Comparison of ENCODE assay signal across 20 cellular contexts in genomic region chr7:27781188-27781587, GRCh38. TPM values are rescaled to one million over a fixed set of nuclear protein-coding genes. Genes with fewer than 3 reads are reported as not detected.
DNase-seq lines count a peak whose midpoint lies in the region; ATAC-seq, FAIRE-seq and TF ChIP-seq lines count a peak whose summit lies in the region.
"Had no signal": no experiment of that assay in that cellular context is flagged by ENCODE, and none has a peak within 500 bp of the region (broad histone marks: within the 10 kb centered on the region; RNA-seq: fewer than 3 reads in every experiment).

No MANE protein-coding gene starts in this region.

- no peaks in the 10 kb centered on the region for H3K27me3 ChIP-seq in keratinocyte (ENCODE audit: control insufficient read depth, extremely low read depth, insufficient read depth, low read length)
- H3K27me3 ChIP-seq in tibial nerve = no peaks in the 10 kb centered on the region
- H3K27me3 ChIP-seq: BLaER1 had no signal

- H3K4me2 ChIP-seq in keratinocyte (ENCODE audit: control insufficient read depth, extremely low read depth, insufficient read depth, low read depth, low read length) = no peak overlapping the region
- H3K4me2 ChIP-seq: BLaER1 had no signal

- H3K27ac Mint-ChIP-seq in activated naive CD8-positive, alpha-beta T cell = peak overlapping the region; percentile 0
- H3K27ac Mint-ChIP-seq in activated naive CD8-positive, alpha-beta T cell treated with anti-CD3 and anti-CD28 coated beads for 36 hours = no peak overlapping the region
- H3K27ac Mint-ChIP-seq: CD8-positive, alpha-beta T cell; H9; HFFc6 had no signal

- FAIRE-seq in GM18507 (lab: Jason Lieb, UNC) (peak; percentile 21), keratinocyte (lab: Jason Lieb, UNC) (peak; percentile 9)
- FAIRE-seq: H1 had no signal

- no peak overlapping the region for H3K4me3 Mint-ChIP-seq in activated naive CD8-positive, alpha-beta T cell
- no peak overlapping the region for H3K4me3 Mint-ChIP-seq in activated naive CD8-positive, alpha-beta T cell treated with anti-CD3 and anti-CD28 coated beads for 36 hours
- H3K4me3 Mint-ChIP-seq: CD4-positive, CD25-positive, alpha-beta regulatory T cell; CD8-positive, alpha-beta T cell; H9; HFFc6 had no signal

- H3K9me3 ChIP-seq in keratinocyte (ENCODE audit: control insufficient read depth, low read depth, low read length) (no peaks in the 10 kb centered on the region), tibial nerve (no peaks in the 10 kb centered on the region)
- H3K9me3 ChIP-seq: BLaER1, Caco-2 had no signal

- TF ChIP-seq CTCF in LNCaP clone FGC (IDR thresholded peaks at IDR 0.05; ENCODE audit: control insufficient read depth, extremely low read depth, insufficient read depth) (no peak), keratinocyte (optimal IDR thresholded peaks at IDR 0.05 in 1 of 3, IDR thresholded peaks at IDR 0.05 in 1 of 3, conservative IDR thresholded peaks at IDR 0.05 in 1 of 3; ENCODE audit: extremely low read depth in 1 of 3, insufficient read depth in 2 of 3, low read length in 3 of 3) (no peak), tibial nerve (IDR thresholded peaks at IDR 0.05) (no peak)

- TF ChIP-seq EP300 in tibial nerve (IDR thresholded peaks at IDR 0.05) = no peak

- no peaks in the 10 kb centered on the region for H3K9me3 Mint-ChIP-seq in activated naive CD8-positive, alpha-beta T cell (ENCODE audit: low read depth)
- no peaks in the 10 kb centered on the region for H3K9me3 Mint-ChIP-seq in activated naive CD8-positive, alpha-beta T cell treated with anti-CD3 and anti-CD28 coated beads for 36 hours
- H3K9me3 Mint-ChIP-seq: CD4-positive, CD25-positive, alpha-beta regulatory T cell; CD8-positive, alpha-beta T cell; H9; HFFc6 had no signal

- no peak overlapping the region for H3K27ac ChIP-seq in keratinocyte (ENCODE audit: control insufficient read depth, insufficient read depth, low read length)
- H3K27ac ChIP-seq in tibial nerve = no peak overlapping the region
- H3K27ac ChIP-seq: BLaER1, C4-2B, GM23248 had no signal

- no peaks in the 10 kb centered on the region for H4K20me1 ChIP-seq in keratinocyte (ENCODE audit: control insufficient read depth, extremely low read depth, insufficient read depth, low read length)

- peaks cover 28% of the 10 kb centered on the region for H3K4me1 Mint-ChIP-seq in activated naive CD8-positive, alpha-beta T cell (ENCODE audit: low read depth)
- H3K4me1 Mint-ChIP-seq in activated naive CD8-positive, alpha-beta T cell treated with anti-CD3 and anti-CD28 coated beads for 36 hours = peaks cover 24% of the 10 kb centered on the region

- no peak overlapping the region for H2AFZ ChIP-seq in keratinocyte (ENCODE audit: control insufficient read depth, low read length)
- H2AFZ ChIP-seq: GM23248 had no signal

- H3K36me3 Mint-ChIP-seq in activated naive CD8-positive, alpha-beta T cell = no peaks in the 10 kb centered on the region
- no peaks in the 10 kb centered on the region for H3K36me3 Mint-ChIP-seq in activated naive CD8-positive, alpha-beta T cell treated with anti-CD3 and anti-CD28 coated beads for 36 hours

- DNase-seq in activated naive CD8-positive, alpha-beta T cell treated with anti-CD3 and anti-CD28 coated beads for 36 hours = no peak
- DNase-seq in GM18507 (ENCODE audit: extremely low spot score, insufficient read length, low read depth) = no peak
- peak; percentile 32 for DNase-seq in LNCaP clone FGC (ENCODE audit: low read depth)
- DNase-seq in keratinocyte (ENCODE audit: low read depth, low spot score) = no peak
- DNase-seq in tibial nerve (ENCODE audit: low spot score in 2 of 2) = no peak
- DNase-seq in NCI-H1436 (lab: John Stamatoyannopoulos, UW) = no peak
- DNase-seq: Caco-2; CD4-positive, CD25-positive, alpha-beta regulatory T cell; CD8-positive, alpha-beta T cell; DMS153; DND-41; GM23248; H9; HFFc6 had no signal

- H3K9me1 ChIP-seq in keratinocyte (ENCODE audit: control insufficient read depth, extremely low read depth, insufficient read depth, low read length) = no peaks in the 10 kb centered on the region

- peaks cover 2% of the 10 kb centered on the region for H3K79me2 ChIP-seq in keratinocyte (ENCODE audit: control insufficient read depth, insufficient read depth, low read length)

- 93 to 94% methylated on average over 2 of the region's 2 CpGs for WGBS in tibial nerve, 2 donors

- TF ChIP-seq POLR2A in tibial nerve (IDR thresholded peaks at IDR 0.05) = no peak

- dilution Hi-C loops in keratinocyte (cut with MboI; ENCODE audit: extremely low pct_ligation_motif_present, low sequenced_read_pairs) = no loop called here

- no peak for ATAC-seq in GM21825 (IDR thresholded peaks at IDR 0.05; ENCODE audit: unreplicated experiment)
- ATAC-seq: CD8-positive, alpha-beta T cell; HCT116 had no signal

- H3K36me3 ChIP-seq in keratinocyte (ENCODE audit: control insufficient read depth in 2 of 2, extremely low read depth in 1 of 2, insufficient read depth in 2 of 2, low read length in 2 of 2) (peaks cover 4 to 5% of the 10 kb centered on the region in 2 experiments), tibial nerve (peaks cover 0 to 10% (median 0%) of the 10 kb centered on the region in 3 donors)

- no peak overlapping the region for H3K9ac ChIP-seq in keratinocyte (ENCODE audit: control insufficient read depth, extremely low read depth, insufficient read depth, low read length)
- H3K9ac ChIP-seq: BLaER1, GM23248 had no signal

- no peaks in the 10 kb centered on the region for H3K27me3 Mint-ChIP-seq in activated naive CD8-positive, alpha-beta T cell
- H3K27me3 Mint-ChIP-seq in activated naive CD8-positive, alpha-beta T cell treated with anti-CD3 and anti-CD28 coated beads for 36 hours = no peaks in the 10 kb centered on the region
- H3K27me3 Mint-ChIP-seq: CD4-positive, CD25-positive, alpha-beta regulatory T cell had no signal

- H3K4me1 ChIP-seq in keratinocyte (ENCODE audit: control insufficient read depth, extremely low read depth, insufficient read depth, low read length) (no peaks in the 10 kb centered on the region), tibial nerve (peaks cover 0 to 13% (median 2%) of the 10 kb centered on the region in 4 donors)
- H3K4me1 ChIP-seq: BLaER1 had no signal

- no peak overlapping the region for H3K4me3 ChIP-seq in LNCaP clone FGC (ENCODE audit: low read depth, low read length)
- H3K4me3 ChIP-seq in keratinocyte (ENCODE audit: control insufficient read depth in 2 of 3, extremely low read depth in 1 of 3, insufficient read depth in 2 of 3, low read depth in 1 of 3, low read length in 3 of 3) = no peak overlapping the region
- no peak overlapping the region for H3K4me3 ChIP-seq in tibial nerve
- H3K4me3 ChIP-seq: BLaER1, GM23248 had no signal

RNA-seq across cellular contexts. Expression of gene TAX1BP1, which starts 41.2 kb away (rescaled TPM):
- total RNA-seq in activated naive CD8-positive, alpha-beta T cell treated with anti-CD3 and anti-CD28 coated beads for 36 hours = 10 to 100 TPM; 72.5 to 74.8 TPM
- polyA plus RNA-seq in keratinocyte = 60.6 to 119 TPM (median 102 TPM) in 3 replicates
- 464 TPM for polyA plus RNA-seq in keratinocyte (2011; ENCODE audit: low read depth)
- 47.7 and 92.1 TPM in 2 replicates for polyA plus RNA-seq in keratinocyte (2011; cell fraction: cytosol; rRNA removed)
- polyA plus RNA-seq in keratinocyte (2011; cell fraction: nucleus; rRNA removed) = 62.9 and 76.2 TPM in 2 replicates
- polyA plus RNA-seq in keratinocyte (2012; ENCODE audit: low replicate concordance) = 62.5 and 91.4 TPM in 2 replicates
- polyA minus RNA-seq in keratinocyte = 76.4 to 107 TPM (median 99.7 TPM) in 3 replicates
- polyA minus RNA-seq in keratinocyte (2011; cell fraction: cytosol; rRNA and poly(A)+ RNA removed) = 51.8 TPM
- 59.6 and 107 TPM in 2 replicates for polyA minus RNA-seq in keratinocyte (2011; cell fraction: nucleus; rRNA and poly(A)+ RNA removed)
- 10 to 100 TPM; 52.8 to 89.6 (median 71.8) TPM for total RNA-seq in tibial nerve
